ENCODE assay signal across 16 cellular contexts in genomic region chr4:119372316-119372715, GRCh38. TPM values are rescaled to one million over a fixed set of nuclear protein-coding genes. Genes with fewer than 3 reads are reported as not detected.
A peak's percentile ranks its signal among the peaks of the same experiment; 100 is the strongest.
DNase-seq lines count a peak whose midpoint lies in the region; ATAC-seq, FAIRE-seq and TF ChIP-seq lines count a peak whose summit lies in the region.
"Not testable (repeated sequence)": the region's sequence is repeated elsewhere in the genome, so short reads cannot be mapped to it uniquely, and the experiment has no call there.
"Had no signal": no experiment of that assay in that cellular context is flagged by ENCODE, and none has a peak within 500 bp of the region (broad histone marks: within the 10 kb centered on the region; RNA-seq: fewer than 3 reads in every experiment).

No MANE protein-coding gene starts in this region.

- CTCF ChIA-PET in CD4-positive, alpha-beta T cell (lab: Charles Lee); activated CD4-positive, alpha-beta T cell treated with anti-CD3 and anti-CD28 coated beads for 36 hours (lab: Charles Lee); naive thymus-derived CD4-positive, alpha-beta T cell (lab: Charles Lee): not testable (repeated sequence)

- H3K27me3 ChIP-seq in CD4-positive, alpha-beta T cell (ENCODE audit: control insufficient read depth, insufficient read depth, low read length); cardiac muscle cell; naive thymus-derived CD4-positive, alpha-beta T cell (ENCODE audit: control insufficient read depth in 2 of 2, insufficient read depth in 2 of 2, low read length in 2 of 2); neutrophil: not testable (repeated sequence)

- not testable (repeated sequence) for H3K27ac ChIP-seq in CD4-positive, alpha-beta T cell (ENCODE audit: low read depth, low read length); naive thymus-derived CD4-positive, alpha-beta T cell (ENCODE audit: low read depth, low read length)
- H3K27ac ChIP-seq in cardiac muscle cell: peak overlapping the region; percentile 98
- peak overlapping the region; percentile 86 for H3K27ac ChIP-seq in neutrophil

- H3K27me3 Mint-ChIP-seq in CD4-positive, alpha-beta T cell; activated CD4-positive, alpha-beta T cell treated with anti-CD3 and anti-CD28 coated beads for 36 hours; activated naive CD4-positive, alpha-beta T cell treated with anti-CD3 and anti-CD28 coated beads, Interleukin-2, amount 50 U/mL, for 24 hours; naive thymus-derived CD4-positive, alpha-beta T cell: not testable (repeated sequence)

- not testable (repeated sequence) for H3K36me3 Mint-ChIP-seq in CD4-positive, alpha-beta T cell (ENCODE audit: low read depth); activated CD4-positive, alpha-beta T cell treated with anti-CD3 and anti-CD28 coated beads for 36 hours (ENCODE audit: low read depth); activated naive CD4-positive, alpha-beta T cell treated with anti-CD3 and anti-CD28 coated beads, Interleukin-2, amount 50 U/mL, for 24 hours; naive thymus-derived CD4-positive, alpha-beta T cell

- not testable (repeated sequence) for H3K4me3 Mint-ChIP-seq in CD4-positive, alpha-beta T cell; activated CD4-positive, alpha-beta T cell treated with anti-CD3 and anti-CD28 coated beads for 36 hours; activated naive CD4-positive, alpha-beta T cell treated with anti-CD3 and anti-CD28 coated beads, Interleukin-2, amount 50 U/mL, for 24 hours
- peak overlapping the region in 7 of 10 donors; percentile 24 to 63 (median 44) for H3K4me3 Mint-ChIP-seq in naive thymus-derived CD4-positive, alpha-beta T cell

- POLR2A ChIA-PET in CD4-positive, alpha-beta T cell (lab: Charles Lee); activated CD4-positive, alpha-beta T cell treated with anti-CD3 and anti-CD28 coated beads for 36 hours (lab: Charles Lee): not testable (repeated sequence)
- POLR2A ChIA-PET in naive thymus-derived CD4-positive, alpha-beta T cell (lab: Charles Lee): interaction anchor here (1.4 to 1.7 kb wide), 2 partner anchors 72 to 82 kb away, joined by 6 read pairs; a partner anchor contains a TSS

- H3K4me1 ChIP-seq in cardiac muscle cell (ENCODE audit: low read depth) (peaks cover 32% of the 10 kb centered on the region), neutrophil (ENCODE audit: control insufficient read depth in 1 of 2, insufficient read depth in 1 of 2, low read depth in 1 of 2, low read length in 1 of 2) (peaks cover 31 to 33% of the 10 kb centered on the region in 2 experiments)
- H3K4me1 ChIP-seq in naive thymus-derived CD4-positive, alpha-beta T cell (ENCODE audit: control insufficient read depth in 2 of 2, insufficient read depth in 2 of 2, low read length in 2 of 2): peaks cover 0 to 30% of the 10 kb centered on the region in 2 donors

- FAIRE-seq in GM18507 (lab: Jason Lieb, UNC): peak; percentile 62

- intact Hi-C loops in CD4-positive, alpha-beta T cell (cut with DNase I, micrococcal nuclease): loop anchor here (5.0 kb wide), 2 partner anchors 60 to 70 kb away; a partner anchor contains a TSS
- intact Hi-C loops in activated CD4-positive, alpha-beta T cell treated with anti-CD3 and anti-CD28 coated beads for 36 hours (cut with DNase I, micrococcal nuclease): loop anchor here in 1 of 2 experiments (10.0 kb wide), 1 partner anchor 158 kb away; the partner anchor contains the start of gene USP53
- intact Hi-C loops in naive thymus-derived CD4-positive, alpha-beta T cell (cut with micrococcal nuclease): loop anchor here (5.0 to 10.0 kb wide), 5 partner anchors 70 to 328 kb away; partner anchors contain the start of genes PDE5A (in 1 of the 2) and USP53 (in 1 of the 2)

- H3K9me3 ChIP-seq in CD4-positive, alpha-beta T cell (ENCODE audit: control insufficient read depth, low read length); cardiac muscle cell (ENCODE audit: low read depth); naive thymus-derived CD4-positive, alpha-beta T cell (ENCODE audit: control insufficient read depth in 2 of 3, low read length in 3 of 3); neutrophil: not testable (repeated sequence)

- H3K4me3 ChIP-seq in cardiac muscle cell; naive thymus-derived CD4-positive, alpha-beta T cell (ENCODE audit: low read length); neutrophil (ENCODE audit: low read depth in 1 of 2, low read length in 1 of 2): not testable (repeated sequence)

- H3K27ac Mint-ChIP-seq in CD4-positive, alpha-beta T cell: peak overlapping the region; percentile 75
- peak overlapping the region; percentile 14 for H3K27ac Mint-ChIP-seq in activated CD4-positive, alpha-beta T cell treated with anti-CD3 and anti-CD28 coated beads for 36 hours
- peak overlapping the region; percentile 59 for H3K27ac Mint-ChIP-seq in activated naive CD4-positive, alpha-beta T cell treated with anti-CD3 and anti-CD28 coated beads, Interleukin-2, amount 50 U/mL, for 24 hours
- peak overlapping the region; percentile 13 to 96 (median 83) for H3K27ac Mint-ChIP-seq in naive thymus-derived CD4-positive, alpha-beta T cell

- H3K36me3 ChIP-seq in cardiac muscle cell; naive thymus-derived CD4-positive, alpha-beta T cell (ENCODE audit: control insufficient read depth in 2 of 3, insufficient read depth in 3 of 3, low read length in 3 of 3); neutrophil: not testable (repeated sequence)

- DNase-seq in CD4-positive, alpha-beta T cell; GM18507 (ENCODE audit: extremely low spot score, insufficient read length, low read depth); activated CD4-positive, alpha-beta T cell treated with anti-CD3 and anti-CD28 coated beads for 36 hours; cardiac muscle cell (ENCODE audit: low read depth in 1 of 2, low spot score in 1 of 2); naive thymus-derived CD4-positive, alpha-beta T cell: not testable (repeated sequence)

- H3K4me1 Mint-ChIP-seq in CD4-positive, alpha-beta T cell (ENCODE audit: low read depth): peaks cover 69% of the 10 kb centered on the region
- H3K4me1 Mint-ChIP-seq in activated CD4-positive, alpha-beta T cell treated with anti-CD3 and anti-CD28 coated beads for 36 hours: peaks cover 44% of the 10 kb centered on the region
- peaks cover 60% of the 10 kb centered on the region for H3K4me1 Mint-ChIP-seq in activated naive CD4-positive, alpha-beta T cell treated with anti-CD3 and anti-CD28 coated beads, Interleukin-2, amount 50 U/mL, for 24 hours
- peaks cover 22 to 74% (median 56%) of the 10 kb centered on the region in 7 donors for H3K4me1 Mint-ChIP-seq in naive thymus-derived CD4-positive, alpha-beta T cell

- not testable (repeated sequence) for H3K9me3 Mint-ChIP-seq in CD4-positive, alpha-beta T cell; activated CD4-positive, alpha-beta T cell treated with anti-CD3 and anti-CD28 coated beads for 36 hours (ENCODE audit: low read depth); activated naive CD4-positive, alpha-beta T cell treated with anti-CD3 and anti-CD28 coated beads, Interleukin-2, amount 50 U/mL, for 24 hours; naive thymus-derived CD4-positive, alpha-beta T cell

- not testable (repeated sequence) for ATAC-seq in CD4-positive, alpha-beta T cell (ENCODE audit: poor library complexity); activated CD4-positive, alpha-beta T cell treated with anti-CD3 and anti-CD28 coated beads for 36 hours; naive thymus-derived CD4-positive, alpha-beta T cell

- not testable (repeated sequence) for TF ChIP-seq CTCF in CD4-positive, alpha-beta T cell (IDR thresholded peaks at IDR 0.05); cardiac muscle cell (IDR thresholded peaks at IDR 0.05; ENCODE audit: low read depth, low read length); neutrophil (IDR thresholded peaks at IDR 0.05)

RNA-seq across cellular contexts. Expression of gene FABP2, which starts 50.4 kb away (rescaled TPM):
- not detected for total RNA-seq in CD4-positive, alpha-beta T cell
- total RNA-seq in activated CD4-positive, alpha-beta T cell treated with anti-CD3 and anti-CD28 coated beads for 36 hours: not detected
- total RNA-seq in cardiac muscle cell: 5.5 and 6.0 TPM in 2 replicates
- polyA plus RNA-seq in cardiac muscle cell: 9.9 and 12.4 TPM in 2 replicates
- total RNA-seq in naive thymus-derived CD4-positive, alpha-beta T cell: under 1 TPM in 1 of 5 experiments, not detected in 4; 0.19 TPM
- not detected for polyA plus RNA-seq in naive thymus-derived CD4-positive, alpha-beta T cell
- total RNA-seq: A172; A673; Caco-2; CD4-positive, alpha-beta memory T cell; GM23338; H4; HFFc6 had no signal
- polyA plus RNA-seq: BJ, CD14-positive monocyte, GM23338 had no signal

Comparison
In these comparisons a context has a peak if more than half of its experiments do, and no peak if none do; other contexts are left out.
1. H3K27ac Mint-ChIP-seq: peak in every context shown above with its lines; median percentile 83 in naive thymus-derived CD4-positive, alpha-beta T cell; 75 in CD4-positive, alpha-beta T cell; 59 in activated naive CD4-positive, alpha-beta T cell treated with anti-CD3 and anti-CD28 coated beads, Interleukin-2, amount 50 U/mL, for 24 hours; 14 in activated CD4-positive, alpha-beta T cell treated with anti-CD3 and anti-CD28 coated beads for 36 hours.